34 cellular contexts compared by ENCODE assay signal in the genomic region with DNA sequence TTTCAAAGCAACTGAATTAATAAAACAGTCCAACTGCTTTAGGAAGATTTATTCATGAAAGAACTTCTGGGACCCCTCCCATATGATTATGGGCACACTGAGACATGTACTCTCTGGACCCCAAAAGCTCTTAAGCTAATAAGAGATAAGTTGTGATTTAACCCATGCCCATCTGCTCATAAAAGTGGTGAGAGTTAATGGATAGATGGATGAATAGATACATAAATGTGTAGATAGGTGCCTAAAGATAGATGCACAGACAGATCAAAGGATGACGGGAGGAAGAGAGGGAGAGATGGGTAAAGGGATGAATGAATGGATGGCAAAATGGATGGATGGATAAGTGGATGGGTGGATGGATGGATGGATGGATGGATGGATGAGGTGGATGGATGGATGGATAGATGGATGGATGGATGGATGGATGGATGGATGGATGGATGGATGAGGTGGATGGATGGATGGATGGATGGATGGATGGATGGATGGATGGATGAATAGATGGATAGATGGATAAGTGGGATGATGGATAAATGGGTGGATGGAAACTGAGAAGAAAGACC. TPM values are rescaled to one million over a fixed set of nuclear protein-coding genes. Genes with fewer than 3 reads are reported as not detected.
"Had no signal": no experiment of that assay in that cellular context is flagged by ENCODE, and none has a peak within 500 bp of the region (broad histone marks: within the 10 kb centered on the region; RNA-seq: fewer than 3 reads in every experiment).

No MANE protein-coding gene starts in this region.

- H3K9me3 ChIP-seq: heart right ventricle, left ventricle myocardium inferior, neutrophil, pancreas, prostate gland, sigmoid colon, upper lobe of left lung, vagina had no signal

- H3K27ac Mint-ChIP-seq: mesothelial cell of epicardium; natural killer cell; stimulated activated memory B cell treated with anti-CD40 and anti-IgM and Interleukin-4, amounts not matched to agents 10 μg/mL and 1 μg/mL and 100 μg/mL, for 72 hours had no signal

- H3K36me3 ChIP-seq: heart right ventricle, left ventricle myocardium inferior, neutrophil, pancreas, prostate gland, sigmoid colon, spleen, tibial nerve, upper lobe of left lung, vagina had no signal

- H3K4me3 ChIP-seq: heart right ventricle, hepatocyte, left ventricle myocardium inferior, lung, pancreas, prostate gland, sigmoid colon, spleen, tibial nerve, upper lobe of left lung, vagina had no signal

- ATAC-seq: heart right ventricle; natural killer cell; pancreas; right cardiac atrium; stimulated activated memory B cell treated with anti-CD40 and anti-IgM and Interleukin-4, amounts not matched to agents 10 μg/mL and 1 μg/mL and 100 μg/mL, for 72 hours; stimulated activated naive CD8-positive, alpha-beta T cell treated with anti-CD3 and anti-CD28 coated beads, Interleukin-15, amount 100 ng/mL, for 72 hours had no signal

- H3K27me3 ChIP-seq: hepatocyte, pancreas, sigmoid colon, tibial nerve, upper lobe of left lung, vagina had no signal

- H3K36me3 Mint-ChIP-seq: mesothelial cell of epicardium; natural killer cell; stimulated activated memory B cell treated with anti-CD40 and anti-IgM and Interleukin-4, amounts not matched to agents 10 μg/mL and 1 μg/mL and 100 μg/mL, for 72 hours had no signal

- DNase-seq: heart right ventricle; islet precursor cell; mesendoderm; naive B cell; natural killer cell; retina; small intestine; stimulated activated CD4-positive, alpha-beta T cell treated with anti-CD3 and anti-CD28 coated beads, Interleukin-2, amount 100 ng/mL, for 48 hours; stimulated activated CD4-positive, alpha-beta T cell treated with anti-CD3 and anti-CD28 coated beads, Interleukin-4, amount 100 ng/mL, for 4 hours; stimulated activated CD8-positive, alpha-beta memory T cell treated with anti-CD3 and anti-CD28 coated beads, Interleukin-4, amount 100 ng/mL, for 48 hours; stimulated activated naive CD4-positive, alpha-beta T cell treated with Interleukin-2 at 50 U/mL for 16 hours; stimulated activated naive CD8-positive, alpha-beta T cell treated with anti-CD3 and anti-CD28 coated beads, Interleukin-15, amount 100 ng/mL, for 72 hours; substantia nigra; upper lobe of left lung had no signal

- H3K27ac ChIP-seq: heart right ventricle, hepatocyte, left ventricle myocardium inferior, neutrophil, prostate gland, sigmoid colon, spleen, tibial nerve, vagina had no signal

- H3K4me2 ChIP-seq: hepatocyte had no signal

- H3K4me3 Mint-ChIP-seq: mesothelial cell of epicardium; naive B cell; natural killer cell; stimulated activated memory B cell treated with anti-CD40 and anti-IgM and Interleukin-4, amounts not matched to agents 10 μg/mL and 1 μg/mL and 100 μg/mL, for 72 hours; stimulated activated naive CD8-positive, alpha-beta T cell treated with anti-CD3 and anti-CD28 coated beads, Interleukin-15, amount 100 ng/mL, for 72 hours had no signal

- H2AFZ ChIP-seq: hepatocyte had no signal

- H3K4me1 ChIP-seq: heart right ventricle, left ventricle myocardium inferior, sigmoid colon, tibial nerve had no signal

RNA-seq across cellular contexts. Expression of gene TH, which starts 29.4 kb away (rescaled TPM):
- total RNA-seq: heart right ventricle, kidney epithelial cell, left ventricle myocardium inferior, mononuclear cell, natural killer cell, omental fat pad, right cardiac atrium, sigmoid colon, upper lobe of left lung had no signal
- polyA plus RNA-seq: right cardiac atrium had no signal

RNA-seq across cellular contexts. Expression of gene INS, which starts 40.0 kb away (rescaled TPM):
- total RNA-seq: hepatocyte, kidney epithelial cell, left ventricle myocardium inferior, lower leg skin, lung, mesothelial cell of epicardium, mononuclear cell, natural killer cell, omental fat pad, prostate gland, sigmoid colon, temporal lobe, urinary bladder, vagina had no signal
- polyA plus RNA-seq: hepatocyte, neural cell, right cardiac atrium had no signal
